Comparison of ENCODE assay signal across 17 cellular contexts in the genomic region with DNA sequence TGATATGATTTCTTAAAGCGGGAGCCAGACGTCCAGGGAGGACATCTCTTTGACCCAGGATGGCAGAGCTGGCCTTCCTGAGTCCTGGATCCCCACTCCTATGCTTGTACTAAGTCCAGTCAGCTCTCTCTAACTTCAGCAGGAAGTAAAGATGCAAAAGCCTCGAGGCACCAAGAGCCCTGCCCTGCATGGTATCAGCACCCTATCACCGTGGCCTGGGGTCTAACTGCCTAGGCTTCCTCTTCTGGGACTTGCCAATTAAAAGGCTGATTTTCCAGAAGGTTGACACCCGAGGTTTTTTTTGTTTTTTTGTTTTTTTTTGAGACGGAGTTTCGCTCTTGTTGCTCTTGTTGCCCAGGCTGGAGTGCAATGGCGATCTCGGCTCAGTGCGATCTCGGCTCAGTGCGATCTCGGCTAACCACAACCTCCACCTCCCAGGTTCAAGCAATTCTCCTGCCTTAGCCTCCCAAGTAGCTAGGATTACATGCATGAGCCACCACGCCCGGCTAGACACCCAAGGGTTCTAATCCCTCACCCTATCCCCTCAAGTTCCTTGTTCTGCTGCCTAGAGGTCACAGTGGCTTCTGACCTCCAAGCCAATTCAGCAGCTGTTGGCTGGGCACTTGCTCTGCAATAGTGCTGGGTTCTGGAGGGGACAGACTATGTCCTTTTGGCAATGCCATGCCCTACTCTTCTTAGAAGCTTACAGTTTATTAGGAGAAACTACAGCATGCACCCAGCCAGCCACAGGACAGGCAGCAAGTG.
"Had no signal": no experiment of that assay in that cellular context is flagged by ENCODE, and none has a peak within 500 bp of the region (broad histone marks: within the 10 kb centered on the region; RNA-seq: fewer than 3 reads in every experiment).

No MANE protein-coding gene starts in this region.

- H3K9me3 ChIP-seq: adrenal gland, colonic mucosa had no signal

- H3K27me3 ChIP-seq: adrenal gland, body of pancreas, colonic mucosa, sigmoid colon, uterus had no signal

- ATAC-seq: body of pancreas; natural killer cell treated with Interleukin-12 subunit alpha and Interleukin-12 subunit beta and Interleukin-15 and Interleukin-18, amount 100 ng/mL, for 72 hours had no signal

- H3K4me3 ChIP-seq: adrenal gland, body of pancreas, colonic mucosa, esophagus squamous epithelium, left ventricle myocardium inferior, sigmoid colon, uterus had no signal

- H3K4me1 ChIP-seq: adrenal gland, body of pancreas, colonic mucosa, left ventricle myocardium inferior, sigmoid colon, uterus had no signal

- H3K4me1 Mint-ChIP-seq: activated naive CD4-positive, alpha-beta T cell treated with anti-CD3 and anti-CD28 coated beads, Interleukin-2, amount 50 U/mL, for 24 hours had no signal

- H3K36me3 ChIP-seq: adrenal gland, colonic mucosa, esophagus squamous epithelium, left ventricle myocardium inferior, sigmoid colon, uterus had no signal

- H3K27ac ChIP-seq: adrenal gland, body of pancreas, colonic mucosa, left ventricle myocardium inferior, sigmoid colon, uterus had no signal

- H3K27me3 Mint-ChIP-seq: activated CD4-positive, alpha-beta memory T cell treated with anti-CD3 and anti-CD28 coated beads, Interleukin-2, amount 10 ng/mL, durations not matched to agents 7 days and 5 days; activated naive CD4-positive, alpha-beta T cell treated with anti-CD3 and anti-CD28 coated beads, Interleukin-2, amount 50 U/mL, for 24 hours; activated T-cell treated with anti-CD3 and anti-CD28 coated beads, Interleukin-2, amount 50 U/mL, for 24 hours; natural killer cell treated with Interleukin-12 subunit alpha and Interleukin-12 subunit beta and Interleukin-15 and Interleukin-18, amount 100 ng/mL, for 72 hours had no signal

- H3K4me3 Mint-ChIP-seq: activated CD4-positive, alpha-beta memory T cell treated with anti-CD3 and anti-CD28 coated beads, Interleukin-2, amount 10 ng/mL, durations not matched to agents 7 days and 5 days; activated naive CD4-positive, alpha-beta T cell treated with anti-CD3 and anti-CD28 coated beads, Interleukin-2, amount 50 U/mL, for 24 hours; activated T-cell treated with anti-CD3 and anti-CD28 coated beads, Interleukin-2, amount 50 U/mL, for 24 hours had no signal

- DNase-seq: activated CD4-positive, alpha-beta memory T cell treated with anti-CD3 and anti-CD28 coated beads, Interleukin-2, amount 10 ng/mL, durations not matched to agents 7 days and 5 days; activated CD4-positive, alpha-beta T cell treated with anti-CD3 and anti-CD28 coated beads for 4 hours; activated T-cell treated with anti-CD3 and anti-CD28 coated beads, Interleukin-2, amount 50 U/mL, for 24 hours; adrenal gland; body of pancreas; central memory CD4-positive, alpha-beta T cell; colonic mucosa; esophagus squamous epithelium; hippocampal formation; left ventricle myocardium inferior; mesendoderm; sigmoid colon; stimulated activated CD4-positive, alpha-beta T cell treated with anti-CD3 and anti-CD28 coated beads, Interleukin-12 subunit alpha, Interleukin-12 subunit beta, amount 100 ng/mL, for 4 hours; stimulated activated CD4-positive, alpha-beta T cell treated with anti-CD3 and anti-CD28 coated beads, Interleukin-2, amount 100 ng/mL, for 24 hours; uterus had no signal

- H3K27ac Mint-ChIP-seq: activated CD4-positive, alpha-beta memory T cell treated with anti-CD3 and anti-CD28 coated beads, Interleukin-2, amount 10 ng/mL, durations not matched to agents 7 days and 5 days; activated T-cell treated with anti-CD3 and anti-CD28 coated beads, Interleukin-2, amount 50 U/mL, for 24 hours had no signal
